ENCODE assay signal across 17 cellular contexts in genomic region chr14:85058170-85058569, GRCh38.
"Had no signal": no experiment of that assay in that cellular context is flagged by ENCODE, and none has a peak within 500 bp of the region (broad histone marks: within the 10 kb centered on the region; RNA-seq: fewer than 3 reads in every experiment).

No MANE protein-coding gene starts in this region.

- H3K36me3 Mint-ChIP-seq: immature natural killer cell; naive thymus-derived CD8-positive, alpha-beta T cell; stimulated activated memory B cell treated with anti-CD40 and anti-IgM and Interleukin-4, amounts not matched to agents 10 μg/mL and 1 μg/mL and 100 μg/mL, for 72 hours had no signal

- DNase-seq: activated CD4-positive, alpha-beta T cell treated with anti-CD3 and anti-CD28 coated beads, Interleukin-2, amount 50 U/mL, for 48 hours; activated gamma-delta T cell treated with Interleukin-2 at 50 U/mL for 16 hours; amniotic stem cell; caudate nucleus; erythroblast; immature natural killer cell; left cardiac atrium; naive thymus-derived CD8-positive, alpha-beta T cell; pancreas; right lobe of liver; small intestine; stimulated activated CD4-positive, alpha-beta T cell treated with anti-CD3 and anti-CD28 coated beads, Interleukin-4, amount 100 ng/mL, for 4 hours; T-helper 2 cell; thyroid gland; WERI-Rb-1 had no signal

- H3K27ac ChIP-seq: pancreas, right lobe of liver, thyroid gland, WERI-Rb-1 had no signal

- H3K27ac Mint-ChIP-seq: activated naive CD4-positive, alpha-beta T cell treated with anti-CD3 and anti-CD28 coated beads, Interleukin-2, amount 50 U/mL, for 72 hours; immature natural killer cell; naive thymus-derived CD8-positive, alpha-beta T cell; stimulated activated memory B cell treated with anti-CD40 and anti-IgM and Interleukin-4, amounts not matched to agents 10 μg/mL and 1 μg/mL and 100 μg/mL, for 72 hours had no signal

- ATAC-seq: naive thymus-derived CD8-positive, alpha-beta T cell; pancreas; right lobe of liver; stimulated activated memory B cell treated with anti-CD40 and anti-IgM and Interleukin-4, amounts not matched to agents 10 μg/mL and 1 μg/mL and 100 μg/mL, for 72 hours had no signal

- H3K27me3 ChIP-seq: pancreas, right lobe of liver, thyroid gland had no signal

- H3K9me3 ChIP-seq: pancreas, thyroid gland had no signal

- H3K4me3 Mint-ChIP-seq: immature natural killer cell; naive thymus-derived CD8-positive, alpha-beta T cell; stimulated activated memory B cell treated with anti-CD40 and anti-IgM and Interleukin-4, amounts not matched to agents 10 μg/mL and 1 μg/mL and 100 μg/mL, for 72 hours had no signal

- H3K36me3 ChIP-seq: pancreas, right lobe of liver, thyroid gland, WERI-Rb-1 had no signal

- H3K4me1 ChIP-seq: pancreas, right lobe of liver, thyroid gland had no signal

- H3K4me3 ChIP-seq: pancreas, right lobe of liver, thyroid gland had no signal

- H3K27me3 Mint-ChIP-seq: naive thymus-derived CD8-positive, alpha-beta T cell; stimulated activated memory B cell treated with anti-CD40 and anti-IgM and Interleukin-4, amounts not matched to agents 10 μg/mL and 1 μg/mL and 100 μg/mL, for 72 hours had no signal

- H3K4me1 Mint-ChIP-seq: immature natural killer cell; naive thymus-derived CD8-positive, alpha-beta T cell; stimulated activated memory B cell treated with anti-CD40 and anti-IgM and Interleukin-4, amounts not matched to agents 10 μg/mL and 1 μg/mL and 100 μg/mL, for 72 hours had no signal
